21 cellular contexts compared by ENCODE assay signal in genomic region chr15:44219073-44219472, GRCh38.
DNase-seq lines count a peak whose midpoint lies in the region; ATAC-seq, FAIRE-seq and TF ChIP-seq lines count a peak whose summit lies in the region.
"Had no signal": no experiment of that assay in that cellular context is flagged by ENCODE, and none has a peak within 500 bp of the region (broad histone marks: within the 10 kb centered on the region; RNA-seq: fewer than 3 reads in every experiment).

No MANE protein-coding gene starts in this region.

- no peaks in the 10 kb centered on the region for H3K9me3 ChIP-seq in HEK293 (ENCODE audit: control insufficient read depth, insufficient read depth, low read depth, low read length)
- H3K9me3 ChIP-seq: body of pancreas, esophagus squamous epithelium, gastrocnemius medialis, thoracic aorta had no signal

- DNase-seq in DMS 273 (lab: John Stamatoyannopoulos, UW; ENCODE audit: unreplicated experiment) (peak; percentile 66), NCI-H748 treated with DMSO at 0.1 percent for 48 hours (lab: John Stamatoyannopoulos, UW) (peak; percentile 3), globus pallidus (ENCODE audit: low spot score) (peak; percentile 74), cerebellar nuclear complex (lab: John Stamatoyannopoulos, UW) (no peak), H54 (ENCODE audit: insufficient read length, low spot score) (no peak)
- no peak for DNase-seq in stimulated activated CD4-positive, alpha-beta T cell treated with anti-CD3 and anti-CD28 coated beads, Interleukin-2, amount 100 ng/mL, for 24 hours
- DNase-seq: activated effector memory CD4-positive, alpha-beta T cell treated with Interleukin-2 at 50 U/mL for 16 hours; esophagus squamous epithelium; gastrocnemius medialis; GF-D8; kidney; NCI-H1417 treated with DMSO at 0.1 percent for 48 hours had no signal

- no peak for FAIRE-seq in H54 (lab: Jason Lieb, UNC)
- FAIRE-seq: kidney had no signal

- CTCF ChIA-PET in HEK293 (lab: Yijun Ruan, JAX), result interaction anchor here (0.6 to 1.9 kb wide), 15 partner anchors 10 to 338 kb away, joined by 3 to 9 read pairs (median 3); no protein-coding TSS in a partner anchor

- no peak overlapping the region for H3K27ac ChIP-seq in HEK293 (ENCODE audit: extremely low read depth, low read depth, low read length)
- H3K27ac ChIP-seq: body of pancreas, coronary artery, esophagus squamous epithelium, gastrocnemius medialis, RWPE1, skin epidermis, thoracic aorta had no signal

- no peak overlapping the region for H3K4me3 ChIP-seq in HEK293 (ENCODE audit: low read depth, low read length)
- H3K4me3 ChIP-seq: body of pancreas, coronary artery, esophagus squamous epithelium, gastrocnemius medialis, lung, skin epidermis, thoracic aorta had no signal

- H3K36me3 ChIP-seq in HEK293 (ENCODE audit: control insufficient read depth in 2 of 2, insufficient read depth in 1 of 2, low read length in 2 of 2), result no peaks in the 10 kb centered on the region
- H3K36me3 ChIP-seq: esophagus squamous epithelium, gastrocnemius medialis, thoracic aorta had no signal

- TF ChIP-seq POLR2A in H54 (IDR thresholded peaks at IDR 0.05; ENCODE audit: low read depth, low read length), result no peak

- ATAC-seq in HG02759 (IDR thresholded peaks at IDR 0.05; ENCODE audit: unreplicated experiment), result no peak
- ATAC-seq: stimulated activated memory B cell treated with anti-CD40 and anti-IgM and Interleukin-4, amounts not matched to agents 10 μg/mL and 1 μg/mL and 100 μg/mL, for 72 hours had no signal

- no peak for TF ChIP-seq CTCF in HEK293 (tag by site-specific recombination; IDR thresholded peaks at IDR 0.05)

- H3K4me1 ChIP-seq in HEK293 (ENCODE audit: control insufficient read depth, insufficient read depth, low read length), result no peaks in the 10 kb centered on the region
- H3K4me1 ChIP-seq: body of pancreas, esophagus squamous epithelium, gastrocnemius medialis had no signal

- POLR2A ChIA-PET in HEK293 (lab: Yijun Ruan, JAX), result no interaction called here

TF ChIP-seq in HEK293, 187 proteins besides CTCF, POLR2A, EP300 and RAD21:
- TF ChIP-seq ZNF654 (tag by site-specific recombination; IDR thresholded peaks at IDR 0.05; ENCODE audit: low read depth) (peak; percentile 23), ZNF664 (tag by site-specific recombination; IDR thresholded peaks at IDR 0.05) (no peak)
TF ChIP-seq in HEK293: peak in this region for 1.

Comparison
In these comparisons a context has a peak if more than half of its experiments do, and no peak if none do; other contexts are left out.
1. DNase-seq: peak in DMS 273 (single experiment), NCI-H748 treated with DMSO at 0.1 percent for 48 hours (single experiment) and globus pallidus (single experiment); none in cerebellar nuclear complex (0 of 2), H54 (single experiment) and stimulated activated CD4-positive, alpha-beta T cell treated with anti-CD3 and anti-CD28 coated beads, Interleukin-2, amount 100 ng/mL, for 24 hours (0 of 2).